Comparison of ENCODE assay signal across 24 cellular contexts in genomic region chr11:134449713-134450112, GRCh38. TPM values are rescaled to one million over a fixed set of nuclear protein-coding genes. Genes with fewer than 3 reads are reported as not detected.
DNase-seq lines count a peak whose midpoint lies in the region; ATAC-seq and TF ChIP-seq lines count a peak whose summit lies in the region.
"Had no signal": no experiment of that assay in that cellular context is flagged by ENCODE, and none has a peak within 500 bp of the region (broad histone marks: within the 10 kb centered on the region; RNA-seq: fewer than 3 reads in every experiment).

No MANE protein-coding gene starts in this region.

- H2BK120ac ChIP-seq in H9 (ENCODE audit: low read depth, low read length, poor library complexity, severe bottlenecking), result no peak overlapping the region

- H4K20me1 ChIP-seq in SK-N-SH (ENCODE audit: insufficient read depth), result no peaks in the 10 kb centered on the region
- no peaks in the 10 kb centered on the region for H4K20me1 ChIP-seq in H9 (ENCODE audit: control insufficient read depth, insufficient read depth, insufficient read length)
- H4K20me1 ChIP-seq in osteoblast (ENCODE audit: insufficient read depth, low read length), result no peaks in the 10 kb centered on the region
- H4K20me1 ChIP-seq: BLaER1 treated with 17β-estradiol and CSF1 and Interleukin-3, amounts not matched to agents 10 nM and 100 nM had no signal

- H3K4me3 Mint-ChIP-seq in H9 (no peak overlapping the region), WTC11 (no peak overlapping the region), CD14-positive monocyte (no peak overlapping the region)
- H3K4me3 Mint-ChIP-seq: activated CD4-positive, alpha-beta T cell treated with anti-CD3 and anti-CD28 coated beads, Interleukin-2, amount 10 ng/mL, durations not matched to agents 24 days and 14 days; neural crest cell; T-cell had no signal

- intact Hi-C loops in CD14-positive monocyte (cut with micrococcal nuclease), result no loop called here

- H3K27me3 ChIP-seq in SK-N-SH (ENCODE audit: insufficient read depth) (no peaks in the 10 kb centered on the region), H9 (ENCODE audit: insufficient read depth, low read length) (no peaks in the 10 kb centered on the region), osteoblast (ENCODE audit: insufficient read depth, low read length) (no peaks in the 10 kb centered on the region)
- H3K27me3 ChIP-seq: BLaER1 treated with 17β-estradiol and CSF1 and Interleukin-3, amounts not matched to agents 10 nM and 100 nM; body of pancreas had no signal

- H3K4me2 ChIP-seq in SK-N-SH (no peak overlapping the region), H9 (ENCODE audit: insufficient read depth, insufficient read length, low read length) (no peak overlapping the region), osteoblast (ENCODE audit: insufficient read depth, low read length) (no peak overlapping the region)
- H3K4me2 ChIP-seq: BLaER1 treated with 17β-estradiol and CSF1 and Interleukin-3, amounts not matched to agents 10 nM and 100 nM; PC-9 had no signal

- no peak for TF ChIP-seq CTCF in SK-N-SH (IDR thresholded peaks at IDR 0.05)
- TF ChIP-seq CTCF in H9 (conservative IDR thresholded peaks at IDR 0.05), result peak; percentile 75
- TF ChIP-seq CTCF in WTC11 (IDR thresholded peaks at IDR 0.05), result no peak
- TF ChIP-seq CTCF in osteoblast (IDR thresholded peaks at IDR 0.05; ENCODE audit: extremely low read depth, low read depth, low read length), result no peak
- TF ChIP-seq CTCF in CD14-positive monocyte (IDR thresholded peaks at IDR 0.05), result no peak

- H3K23me2 ChIP-seq in H9 (ENCODE audit: insufficient read length, low read depth, low read length, poor library complexity, severe bottlenecking), result no peaks in the 10 kb centered on the region

- H3K9ac ChIP-seq in SK-N-SH, result no peak overlapping the region
- H3K9ac ChIP-seq in H9 (ENCODE audit: extremely low read depth, insufficient read length, low read length), result no peak overlapping the region
- H3K9ac ChIP-seq: BLaER1 treated with 17β-estradiol and CSF1 and Interleukin-3, amounts not matched to agents 10 nM and 100 nM had no signal

- no peaks in the 10 kb centered on the region for H3K36me3 ChIP-seq in SK-N-SH (replicated peaks in 1 of 2; ENCODE audit: control insufficient read depth in 1 of 2, insufficient read depth in 2 of 2, low read length in 1 of 2)
- H3K36me3 ChIP-seq in osteoblast (ENCODE audit: insufficient read depth, low read length), result no peaks in the 10 kb centered on the region
- H3K36me3 ChIP-seq: BLaER1 treated with 17β-estradiol and CSF1 and Interleukin-3, amounts not matched to agents 10 nM and 100 nM; prostate gland had no signal

- no peak overlapping the region for H3K56ac ChIP-seq in H9 (ENCODE audit: insufficient read length, low read depth, low read length)

- TF ChIP-seq EP300 in SK-N-SH (IDR thresholded peaks at IDR 0.05; ENCODE audit: borderline replicate concordance in 1 of 2, low read depth in 1 of 2, low read length in 1 of 2), result no peak

- H3K36me3 Mint-ChIP-seq in H9 (ENCODE audit: insufficient read depth in 1 of 3, low read depth in 3 of 3) (no peaks in the 10 kb centered on the region), WTC11 (no peaks in the 10 kb centered on the region), CD14-positive monocyte (no peaks in the 10 kb centered on the region)
- H3K36me3 Mint-ChIP-seq: T-cell had no signal

- CTCF ChIA-PET in SK-N-SH (lab: Yijun Ruan, JAX) (interaction anchor here (0.8 kb wide), 1 partner anchor 90 kb away, joined by 3 read pairs; no protein-coding TSS in a partner anchor), WTC11 (lab: Charles Lee) (interaction anchor here (0.5 to 1.5 kb wide), 3 partner anchors 9 to 188 kb away, joined by 3 to 4 read pairs (median 3); no protein-coding TSS in a partner anchor)

- TF ChIP-seq RAD21 in SK-N-SH (IDR thresholded peaks at IDR 0.05; ENCODE audit: low read length), result peak; percentile 20; the same call in 1 of the 2 replicates

- no peak overlapping the region for H3K14ac ChIP-seq in H9 (ENCODE audit: insufficient read depth, low read length)

- no peak overlapping the region for H3K23ac ChIP-seq in H9 (ENCODE audit: insufficient read length, low read depth, low read length)

- H3K4me1 ChIP-seq in SK-N-SH (ENCODE audit: control insufficient read depth in 1 of 2, insufficient read depth in 2 of 2, low read depth in 1 of 2, low read length in 1 of 2), result peaks cover 0 to 14% of the 10 kb centered on the region in 2 experiments; a peak in 1 of 4 replicates
- no peaks in the 10 kb centered on the region for H3K4me1 ChIP-seq in H9 (ENCODE audit: insufficient read depth, low read length)
- no peaks in the 10 kb centered on the region for H3K4me1 ChIP-seq in osteoblast (ENCODE audit: insufficient read depth, low read length)
- H3K4me1 ChIP-seq: BLaER1 treated with 17β-estradiol and CSF1 and Interleukin-3, amounts not matched to agents 10 nM and 100 nM; body of pancreas; prostate gland had no signal

- H2BK12ac ChIP-seq in H9 (ENCODE audit: insufficient read length, low read depth, low read length), result no peak overlapping the region

- no peak for DNase-seq in SK-N-SH
- peak; percentile 76 for DNase-seq in H9
- peak; percentile 66 for DNase-seq in WTC11 (ENCODE audit: low spot score)
- DNase-seq in osteoblast (ENCODE audit: insufficient read length, low spot score, missing footprints), result peak; percentile 3
- no peak for DNase-seq in CD14-positive monocyte (ENCODE audit: low spot score)
- no peak for DNase-seq in NCI-H1436 treated with DMSO at 0.1 percent for 48 hours (lab: John Stamatoyannopoulos, UW)
- DNase-seq in NCI-H524 treated with DMSO at 0.1 percent for 48 hours (lab: John Stamatoyannopoulos, UW), result no peak
- DNase-seq: ACHN; activated CD4-positive, alpha-beta T cell treated with anti-CD3 and anti-CD28 coated beads, Interleukin-2, amount 10 ng/mL, durations not matched to agents 24 days and 14 days; activated CD8-positive, alpha-beta memory T cell treated with anti-CD3 and anti-CD28 coated beads, Interleukin-2, amount 50 U/mL, for 48 hours; body of pancreas; foreskin fibroblast; NCI-H1092; NCI-H82; PC-9; SHP77 treated with DMSO at 0.1 percent for 48 hours; stimulated activated CD4-positive, alpha-beta T cell treated with anti-CD3 and anti-CD28 coated beads, Interleukin-1b, Interleukin-23, amount 100 ng/mL, for 48 hours had no signal

- no peak overlapping the region for H3T11ph ChIP-seq in H9 (ENCODE audit: low read length)

- H2AFZ ChIP-seq in SK-N-SH (ENCODE audit: low read depth), result no peak overlapping the region
- H2AFZ ChIP-seq in H9 (ENCODE audit: low read length), result no peak overlapping the region
- no peak overlapping the region for H2AFZ ChIP-seq in osteoblast (ENCODE audit: low read length)
- H2AFZ ChIP-seq: PC-9 had no signal

- H3K27ac ChIP-seq in SK-N-SH (ENCODE audit: low read depth in 2 of 2, low read length in 1 of 2) (no peak overlapping the region), H9 (ENCODE audit: insufficient read length, low read depth, low read length) (no peak overlapping the region), osteoblast (ENCODE audit: low read depth, low read length) (no peak overlapping the region)
- H3K27ac ChIP-seq: BLaER1 treated with 17β-estradiol and CSF1 and Interleukin-3, amounts not matched to agents 10 nM and 100 nM; body of pancreas; PC-9; prostate gland had no signal

- H3K27me3 Mint-ChIP-seq in H9 (ENCODE audit: low read depth) (peaks cover 13% of the 10 kb centered on the region), WTC11 (ENCODE audit: low read depth) (no peaks in the 10 kb centered on the region), CD14-positive monocyte (ENCODE audit: low read depth in 3 of 3) (peaks cover 2 to 7% (median 3%) of the 10 kb centered on the region in 3 donors)
- H3K27me3 Mint-ChIP-seq: activated CD4-positive, alpha-beta T cell treated with anti-CD3 and anti-CD28 coated beads, Interleukin-2, amount 10 ng/mL, durations not matched to agents 24 days and 14 days had no signal

- H3K4me1 Mint-ChIP-seq in H9 (peaks cover 0 to 7% of the 10 kb centered on the region in 2 experiments; a peak in 1 of 4 replicates), WTC11 (0 out of 2 replicates have a peak, but pooled peaks cover 4% of the 10 kb centered on the region), CD14-positive monocyte (no peaks in the 10 kb centered on the region)
- H3K4me1 Mint-ChIP-seq: activated CD4-positive, alpha-beta T cell treated with anti-CD3 and anti-CD28 coated beads, Interleukin-2, amount 10 ng/mL, durations not matched to agents 24 days and 14 days; neural crest cell; T-cell had no signal

- H4K8ac ChIP-seq in H9 (replicated peaks; ENCODE audit: insufficient read length, low read depth, low read length), result no peak overlapping the region

- H4K91ac ChIP-seq in H9 (ENCODE audit: insufficient read length, low read depth, low read length), result no peak overlapping the region

- no peak overlapping the region for H3K4ac ChIP-seq in H9 (ENCODE audit: low read depth, low read length)

- no peak overlapping the region for H2AK5ac ChIP-seq in H9 (ENCODE audit: insufficient read length, low read length)

- H3K27ac Mint-ChIP-seq in H9 (no peak overlapping the region), WTC11 (no peak overlapping the region), CD14-positive monocyte (no peak overlapping the region)
- H3K27ac Mint-ChIP-seq: activated CD4-positive, alpha-beta T cell treated with anti-CD3 and anti-CD28 coated beads, Interleukin-2, amount 10 ng/mL, durations not matched to agents 24 days and 14 days; activated T-helper 2 cell treated with anti-CD3 and anti-CD28 coated beads, Interferon-gamma antibody, Interleukin-2, Interleukin-4, amounts not matched to agents 10 μg/mL and 5 μg/mL and 100 μg/mL, durations not matched to agents 14 hours and 24 hours and 36 hours; T-cell had no signal

- H3K79me2 ChIP-seq in SK-N-SH (ENCODE audit: insufficient read depth) (no peaks in the 10 kb centered on the region), H9 (ENCODE audit: insufficient read depth, low read length) (no peaks in the 10 kb centered on the region), osteoblast (ENCODE audit: insufficient read depth, low read length) (no peaks in the 10 kb centered on the region)

- H2BK15ac ChIP-seq in H9 (ENCODE audit: low read depth, low read length), result no peak overlapping the region

- POLR2A ChIA-PET in SK-N-SH (lab: Yijun Ruan, JAX), result no interaction called here
- POLR2A ChIA-PET in WTC11 (lab: Charles Lee), result no interaction called here

- no peak overlapping the region for H4K5ac ChIP-seq in H9 (ENCODE audit: insufficient read length, low read depth, low read length)

- 37% methylated on average over 6 of the region's 7 CpGs for whole genome bisulfite sequencing in SK-N-SH (ENCODE audit: low lambda C conversion rate)
- no CpG with 5 or more reads among the region's 7 CpGs for WGBS in H9 (ENCODE audit: extremely low coverage, insufficient read length, low lambda C conversion rate)

- H3K4me3 ChIP-seq in SK-N-SH (ENCODE audit: low read depth in 2 of 2, low read length in 1 of 2) (no peak overlapping the region), osteoblast (ENCODE audit: insufficient read depth, low read length) (no peak overlapping the region)
- H3K4me3 ChIP-seq: BLaER1 treated with 17β-estradiol and CSF1 and Interleukin-3, amounts not matched to agents 10 nM and 100 nM; body of pancreas; PC-9; prostate gland had no signal

- no peaks in the 10 kb centered on the region for H3K9me2 ChIP-seq in SK-N-SH

- no peak overlapping the region for H2BK5ac ChIP-seq in H9 (ENCODE audit: insufficient read length, low read length)

- H3K9me3 Mint-ChIP-seq in H9, result no peaks in the 10 kb centered on the region; a peak in 2 of 5 replicates
- no peaks in the 10 kb centered on the region for H3K9me3 Mint-ChIP-seq in WTC11
- peaks cover 5 to 23% (median 10%) of the 10 kb centered on the region in 7 donors for H3K9me3 Mint-ChIP-seq in CD14-positive monocyte
- H3K9me3 Mint-ChIP-seq: activated CD4-positive, alpha-beta T cell treated with anti-CD3 and anti-CD28 coated beads, Interleukin-2, amount 10 ng/mL, durations not matched to agents 24 days and 14 days; activated T-helper 2 cell treated with anti-CD3 and anti-CD28 coated beads, Interferon-gamma antibody, Interleukin-2, Interleukin-4, amounts not matched to agents 10 μg/mL and 5 μg/mL and 100 μg/mL, durations not matched to agents 14 hours and 24 hours and 36 hours; neural crest cell; T-cell had no signal

- no peaks in the 10 kb centered on the region for H3K79me1 ChIP-seq in H9 (ENCODE audit: insufficient read depth, low read depth, low read length, poor library complexity, severe bottlenecking)

- H3K9me3 ChIP-seq in SK-N-SH, result no peaks in the 10 kb centered on the region
- H3K9me3 ChIP-seq in H9 (ENCODE audit: control insufficient read depth, low read depth, low read length), result no peaks in the 10 kb centered on the region
- no peaks in the 10 kb centered on the region for H3K9me3 ChIP-seq in osteoblast (ENCODE audit: low read depth, low read length)
- H3K9me3 ChIP-seq: body of pancreas, prostate gland had no signal

- H3F3A ChIP-seq in SK-N-SH (replicated peaks; ENCODE audit: insufficient read depth), result no peaks in the 10 kb centered on the region

- H3K18ac ChIP-seq in H9 (ENCODE audit: insufficient read length, low read depth, low read length), result no peak overlapping the region

- ATAC-seq in SK-N-SH treated with all-trans-retinoic acid at 6 μM for 48 hours (no peak), WTC11 (peak; percentile 97)
- ATAC-seq: body of pancreas had no signal

- no peak overlapping the region for H2BK20ac ChIP-seq in H9 (ENCODE audit: low read depth, low read length, poor library complexity, severe bottlenecking)

RNA-seq across cellular contexts. Expression of gene B3GAT1, which starts 37.7 kb away (rescaled TPM):
- polyA plus RNA-seq in SK-N-SH (2012; rRNA removed) (0.15 and 0.16 TPM in 2 replicates), CD14-positive monocyte (not detected)
- polyA plus RNA-seq in SK-N-SH (2012; cell fraction: cytosol; rRNA removed), result 0.09 and 0.51 TPM in 2 replicates
- 0.67 and 1.2 TPM in 2 replicates for polyA plus RNA-seq in SK-N-SH (2012; cell fraction: nucleus; rRNA removed)
- total RNA-seq in H9 (2021) (29.3 and 34.3 TPM in 2 replicates), WTC11 (2021) (20.9 to 30.0 TPM (median 23.1 TPM) in 3 replicates), osteoblast (not detected in 2 replicates)
- total RNA-seq: epithelial cell of proximal tubule, PC-9 had no signal

Comparison
In these comparisons a context has a peak if more than half of its experiments do, and no peak if none do; other contexts are left out.
1. DNase-seq: peak in H9 (single experiment), WTC11 (single experiment) and osteoblast (single experiment); none in SK-N-SH (single experiment), CD14-positive monocyte (single experiment), NCI-H1436 treated with DMSO at 0.1 percent for 48 hours (single experiment) and NCI-H524 treated with DMSO at 0.1 percent for 48 hours (single experiment).
2. RNA of gene B3GAT1, which starts 37.7 kb away (total RNA-seq): 29.3 to 34.3 TPM in H9 and 20.9 to 30.0 TPM in WTC11; not detected in osteoblast; every median in the first group is over 10 times any median in the second.